32 cellular contexts compared by ENCODE assay signal in genomic region chr10:6110136-6110535, GRCh38. TPM values are rescaled to one million over a fixed set of nuclear protein-coding genes. Genes with fewer than 3 reads are reported as not detected.
A peak's percentile ranks its signal among the peaks of the same experiment; 100 is the strongest.
DNase-seq lines count a peak whose midpoint lies in the region; ATAC-seq, FAIRE-seq and TF ChIP-seq lines count a peak whose summit lies in the region.
"Had no signal": no experiment of that assay in that cellular context is flagged by ENCODE, and none has a peak within 500 bp of the region (broad histone marks: within the 10 kb centered on the region; RNA-seq: fewer than 3 reads in every experiment).

No MANE protein-coding gene starts in this region.

- no peak for TF ChIP-seq CTCF in CD8-positive, alpha-beta T cell (IDR thresholded peaks at IDR 0.05)

- peaks cover 67% of the 10 kb centered on the region for H3K36me3 ChIP-seq in CD8-positive, alpha-beta T cell (ENCODE audit: insufficient read depth, low read length)
- H3K36me3 ChIP-seq: ovary had no signal

- H3K27me3 ChIP-seq in CD8-positive, alpha-beta T cell (ENCODE audit: insufficient read depth, low read length) = no peaks in the 10 kb centered on the region
- H3K27me3 ChIP-seq: esophagus squamous epithelium, foreskin keratinocyte, ovary, suprapubic skin, upper lobe of right lung had no signal

- H3K27me3 Mint-ChIP-seq in activated CD8-positive, alpha-beta memory T cell treated with anti-CD3 and anti-CD28 coated beads, Interleukin-2, amount 10 ng/mL, durations not matched to agents 7 days and 5 days = no peaks in the 10 kb centered on the region
- H3K27me3 Mint-ChIP-seq in CD8-positive, alpha-beta T cell (ENCODE audit: low read depth) = no peaks in the 10 kb centered on the region
- no peaks in the 10 kb centered on the region for H3K27me3 Mint-ChIP-seq in activated T-helper 17 cell treated with anti-CD3 and anti-CD28 coated beads, Interleukin-2, amount 50 U/mL, for 72 hours
- H3K27me3 Mint-ChIP-seq in natural killer cell treated with Interleukin-12 subunit alpha and Interleukin-12 subunit beta and Interleukin-15 and Interleukin-18, amount 100 ng/mL, for 72 hours = no peaks in the 10 kb centered on the region
- H3K27me3 Mint-ChIP-seq: activated naive CD8-positive, alpha-beta T cell treated with anti-CD3 and anti-CD28 coated beads, Interleukin-2, amount 10 ng/mL, durations not matched to agents 7 days and 5 days; stimulated activated naive B cell treated with anti-CD40 and anti-IgM and Interleukin-4, amounts not matched to agents 10 μg/mL and 1 μg/mL and 100 μg/mL, for 72 hours had no signal

- H3K4me1 Mint-ChIP-seq in activated CD8-positive, alpha-beta memory T cell treated with anti-CD3 and anti-CD28 coated beads, Interleukin-2, amount 10 ng/mL, durations not matched to agents 7 days and 5 days = peaks cover 44% of the 10 kb centered on the region
- peaks cover 28% of the 10 kb centered on the region for H3K4me1 Mint-ChIP-seq in CD8-positive, alpha-beta T cell (ENCODE audit: low read depth)
- peaks cover 50% of the 10 kb centered on the region for H3K4me1 Mint-ChIP-seq in activated T-helper 17 cell treated with anti-CD3 and anti-CD28 coated beads, Interleukin-2, amount 50 U/mL, for 72 hours
- H3K4me1 Mint-ChIP-seq in natural killer cell treated with Interleukin-12 subunit alpha and Interleukin-12 subunit beta and Interleukin-15 and Interleukin-18, amount 100 ng/mL, for 72 hours (ENCODE audit: low read depth in 2 of 2) = peaks cover 17 to 31% of the 10 kb centered on the region in 2 donors

- no peak overlapping the region for H3K4me3 ChIP-seq in CD8-positive, alpha-beta T cell (ENCODE audit: low read depth, low read length)
- H3K4me3 ChIP-seq: A549, esophagus squamous epithelium, ovary, suprapubic skin, upper lobe of right lung had no signal

- intact Hi-C loops in CD8-positive, alpha-beta T cell (cut with DNase I, micrococcal nuclease) = no loop called here

- H3K4me1 ChIP-seq in CD8-positive, alpha-beta T cell (ENCODE audit: insufficient read depth, low read length) = peaks cover 8% of the 10 kb centered on the region
- H3K4me1 ChIP-seq: foreskin keratinocyte had no signal

- CTCF ChIA-PET in activated CD8-positive, alpha-beta memory T cell treated with anti-CD3 and anti-CD28 coated beads, Interleukin-2, amount 10 ng/mL, durations not matched to agents 7 days and 5 days (lab: Charles Lee) = interaction anchor here (1.0 to 3.4 kb wide), 8 partner anchors 9 to 300 kb away, joined by 3 to 22 read pairs (median 4); partner anchors contain the start of gene PFKFB3
- CTCF ChIA-PET in CD8-positive, alpha-beta T cell (lab: Charles Lee) = interaction anchor here (0.7 to 9.8 kb wide), 15 partner anchors 9 to 568 kb away, joined by 3 to 140 read pairs (median 3); partner anchors contain the start of gene PFKFB3

- no peaks in the 10 kb centered on the region for H3K9me3 ChIP-seq in CD8-positive, alpha-beta T cell (ENCODE audit: low read length)
- H3K9me3 ChIP-seq: A549, esophagus squamous epithelium, ovary, suprapubic skin, upper lobe of right lung had no signal

- ATAC-seq in activated CD8-positive, alpha-beta memory T cell treated with anti-CD3 and anti-CD28 coated beads, Interleukin-2, amount 10 ng/mL, durations not matched to agents 7 days and 5 days = no peak
- ATAC-seq in CD8-positive, alpha-beta T cell = no peak
- ATAC-seq in activated T-helper 17 cell treated with anti-CD3 and anti-CD28 coated beads, Interleukin-2, amount 50 U/mL, for 72 hours (replicated peaks) = peak; percentile 68
- no peak for ATAC-seq in natural killer cell treated with Interleukin-12 subunit alpha and Interleukin-12 subunit beta and Interleukin-15 and Interleukin-18, amount 100 ng/mL, for 72 hours
- no peak for ATAC-seq in esophagus mucosa
- ATAC-seq: A549; foreskin keratinocyte; stimulated activated naive B cell treated with anti-CD40 and anti-IgM and Interleukin-4, amounts not matched to agents 10 μg/mL and 1 μg/mL and 100 μg/mL, for 72 hours; upper lobe of right lung had no signal

- H3K4me3 Mint-ChIP-seq in activated CD8-positive, alpha-beta memory T cell treated with anti-CD3 and anti-CD28 coated beads, Interleukin-2, amount 10 ng/mL, durations not matched to agents 7 days and 5 days = no peak overlapping the region
- H3K4me3 Mint-ChIP-seq in CD8-positive, alpha-beta T cell = peak overlapping the region; percentile 36
- peak overlapping the region; percentile 78 for H3K4me3 Mint-ChIP-seq in activated T-helper 17 cell treated with anti-CD3 and anti-CD28 coated beads, Interleukin-2, amount 50 U/mL, for 72 hours
- H3K4me3 Mint-ChIP-seq in natural killer cell treated with Interleukin-12 subunit alpha and Interleukin-12 subunit beta and Interleukin-15 and Interleukin-18, amount 100 ng/mL, for 72 hours = no peak overlapping the region
- H3K4me3 Mint-ChIP-seq: activated naive CD8-positive, alpha-beta T cell treated with anti-CD3 and anti-CD28 coated beads, Interleukin-2, amount 10 ng/mL, durations not matched to agents 7 days and 5 days; stimulated activated naive B cell treated with anti-CD40 and anti-IgM and Interleukin-4, amounts not matched to agents 10 μg/mL and 1 μg/mL and 100 μg/mL, for 72 hours had no signal

- peaks cover 75% of the 10 kb centered on the region for H3K36me3 Mint-ChIP-seq in activated CD8-positive, alpha-beta memory T cell treated with anti-CD3 and anti-CD28 coated beads, Interleukin-2, amount 10 ng/mL, durations not matched to agents 7 days and 5 days
- H3K36me3 Mint-ChIP-seq in CD8-positive, alpha-beta T cell = peaks cover 87% of the 10 kb centered on the region
- peaks cover 100% of the 10 kb centered on the region for H3K36me3 Mint-ChIP-seq in activated T-helper 17 cell treated with anti-CD3 and anti-CD28 coated beads, Interleukin-2, amount 50 U/mL, for 72 hours (ENCODE audit: low read depth)
- H3K36me3 Mint-ChIP-seq in natural killer cell treated with Interleukin-12 subunit alpha and Interleukin-12 subunit beta and Interleukin-15 and Interleukin-18, amount 100 ng/mL, for 72 hours = peaks cover 69% of the 10 kb centered on the region

- no peak for DNase-seq in activated CD8-positive, alpha-beta memory T cell treated with anti-CD3 and anti-CD28 coated beads, Interleukin-2, amount 10 ng/mL, durations not matched to agents 7 days and 5 days
- DNase-seq in activated CD8-positive, alpha-beta memory T cell treated with anti-CD3 and anti-CD28 coated beads for 24 hours = no peak
- DNase-seq in CD8-positive, alpha-beta T cell = no peak
- DNase-seq in natural killer cell treated with Interleukin-12 subunit alpha and Interleukin-12 subunit beta and Interleukin-15 and Interleukin-18, amount 100 ng/mL, for 72 hours (ENCODE audit: low spot score) = no peak
- DNase-seq in urothelium cell line (ENCODE audit: low spot score) (no peak), NCI-H526 (lab: John Stamatoyannopoulos, UW) (no peak)
- DNase-seq: activated CD4-positive, alpha-beta T cell treated with anti-CD3 and anti-CD28 coated beads for 1 hour; activated CD8-positive, alpha-beta memory T cell treated with anti-CD3 and anti-CD28 coated beads, Interleukin-2, amount 50 U/mL, for 4 hours; activated naive CD8-positive, alpha-beta T cell treated with anti-CD3 and anti-CD28 coated beads, Interleukin-2, amount 10 ng/mL, durations not matched to agents 7 days and 5 days; caudate nucleus; cortex of kidney; DMS 273 treated with DMSO at 0.1 percent for 48 hours; EL; esophagus squamous epithelium; foreskin keratinocyte; GOT3; hippocampal formation; left cardiac atrium; MV-4-11; NCI-H1436; NCI-H2081; NCI-H524 treated with DMSO at 0.1 percent for 48 hours; OCI-M1; ovary; stimulated activated naive B cell treated with anti-CD40 and anti-IgM and Interleukin-4, amounts not matched to agents 10 μg/mL and 1 μg/mL and 100 μg/mL, for 72 hours; upper lobe of right lung had no signal

- no peak for FAIRE-seq in urothelium cell line (lab: Jason Lieb, UNC)
- FAIRE-seq: A549 had no signal

- H3K9me3 Mint-ChIP-seq in activated CD8-positive, alpha-beta memory T cell treated with anti-CD3 and anti-CD28 coated beads, Interleukin-2, amount 10 ng/mL, durations not matched to agents 7 days and 5 days (ENCODE audit: low read depth) = no peaks in the 10 kb centered on the region
- no peaks in the 10 kb centered on the region for H3K9me3 Mint-ChIP-seq in CD8-positive, alpha-beta T cell
- no peaks in the 10 kb centered on the region for H3K9me3 Mint-ChIP-seq in activated T-helper 17 cell treated with anti-CD3 and anti-CD28 coated beads, Interleukin-2, amount 50 U/mL, for 72 hours
- no peaks in the 10 kb centered on the region for H3K9me3 Mint-ChIP-seq in natural killer cell treated with Interleukin-12 subunit alpha and Interleukin-12 subunit beta and Interleukin-15 and Interleukin-18, amount 100 ng/mL, for 72 hours
- H3K9me3 Mint-ChIP-seq: activated naive CD8-positive, alpha-beta T cell treated with anti-CD3 and anti-CD28 coated beads, Interleukin-2, amount 10 ng/mL, durations not matched to agents 7 days and 5 days; stimulated activated naive B cell treated with anti-CD40 and anti-IgM and Interleukin-4, amounts not matched to agents 10 μg/mL and 1 μg/mL and 100 μg/mL, for 72 hours had no signal

- POLR2A ChIA-PET in CD8-positive, alpha-beta T cell (lab: Charles Lee) = no interaction called here

- no peak overlapping the region for H3K27ac ChIP-seq in CD8-positive, alpha-beta T cell (ENCODE audit: low read depth, low read length)
- H3K27ac ChIP-seq: esophagus squamous epithelium, foreskin keratinocyte, ovary, suprapubic skin, upper lobe of right lung had no signal

- H3K27ac Mint-ChIP-seq in activated CD8-positive, alpha-beta memory T cell treated with anti-CD3 and anti-CD28 coated beads, Interleukin-2, amount 10 ng/mL, durations not matched to agents 7 days and 5 days = peak overlapping the region; percentile 53
- H3K27ac Mint-ChIP-seq in CD8-positive, alpha-beta T cell = peak overlapping the region; percentile 60
- peak overlapping the region; percentile 95 for H3K27ac Mint-ChIP-seq in activated T-helper 17 cell treated with anti-CD3 and anti-CD28 coated beads, Interleukin-2, amount 50 U/mL, for 72 hours
- H3K27ac Mint-ChIP-seq in natural killer cell treated with Interleukin-12 subunit alpha and Interleukin-12 subunit beta and Interleukin-15 and Interleukin-18, amount 100 ng/mL, for 72 hours = peak overlapping the region; percentile 1 to 84
- H3K27ac Mint-ChIP-seq: activated naive CD8-positive, alpha-beta T cell treated with anti-CD3 and anti-CD28 coated beads, Interleukin-2, amount 10 ng/mL, durations not matched to agents 7 days and 5 days; stimulated activated naive B cell treated with anti-CD40 and anti-IgM and Interleukin-4, amounts not matched to agents 10 μg/mL and 1 μg/mL and 100 μg/mL, for 72 hours had no signal

RNA-seq across cellular contexts. Expression of gene RBM17, which starts 21.3 kb away (rescaled TPM):
- 100 to 1,000 TPM; 205 to 267 TPM for total RNA-seq in activated CD8-positive, alpha-beta memory T cell treated with anti-CD3 and anti-CD28 coated beads, Interleukin-2, amount 10 ng/mL, durations not matched to agents 7 days and 5 days
- 100 to 1,000 TPM; 151 to 160 TPM for total RNA-seq in CD8-positive, alpha-beta T cell
- 100 to 1,000 TPM; 157 to 253 TPM for total RNA-seq in activated T-helper 17 cell treated with anti-CD3 and anti-CD28 coated beads, Interleukin-2, amount 50 U/mL, for 72 hours
- total RNA-seq in natural killer cell treated with Interleukin-12 subunit alpha and Interleukin-12 subunit beta and Interleukin-15 and Interleukin-18, amount 100 ng/mL, for 72 hours = 100 to 1,000 TPM; 195 to 294 TPM
- total RNA-seq in esophagus mucosa = 57.5 TPM

RNA-seq across cellular contexts. Expression of gene IL2RA, which starts 48.0 kb away (rescaled TPM):
- total RNA-seq in activated CD8-positive, alpha-beta memory T cell treated with anti-CD3 and anti-CD28 coated beads, Interleukin-2, amount 10 ng/mL, durations not matched to agents 7 days and 5 days = 100 to 1,000 TPM; 302 to 832 TPM
- 1 to 10 TPM; 1.8 to 2.5 TPM for total RNA-seq in CD8-positive, alpha-beta T cell
- total RNA-seq in activated T-helper 17 cell treated with anti-CD3 and anti-CD28 coated beads, Interleukin-2, amount 50 U/mL, for 72 hours = 1,000 to 10,000 TPM; 1,342 to 1,348 TPM
- 1,000 to 10,000 TPM; 1,064 to 1,187 TPM for total RNA-seq in natural killer cell treated with Interleukin-12 subunit alpha and Interleukin-12 subunit beta and Interleukin-15 and Interleukin-18, amount 100 ng/mL, for 72 hours
- 1.4 TPM for total RNA-seq in esophagus mucosa
- total RNA-seq: foreskin keratinocyte, LHCN-M2, skeletal muscle tissue had no signal

Comparison
In these comparisons a context has a peak if more than half of its experiments do, and no peak if none do; other contexts are left out.
1. H3K27ac Mint-ChIP-seq: peak in every context shown above with its lines; median percentile 95 in activated T-helper 17 cell treated with anti-CD3 and anti-CD28 coated beads, Interleukin-2, amount 50 U/mL, for 72 hours; 60 in CD8-positive, alpha-beta T cell; 53 in activated CD8-positive, alpha-beta memory T cell treated with anti-CD3 and anti-CD28 coated beads, Interleukin-2, amount 10 ng/mL, durations not matched to agents 7 days and 5 days; 42 in natural killer cell treated with Interleukin-12 subunit alpha and Interleukin-12 subunit beta and Interleukin-15 and Interleukin-18, amount 100 ng/mL, for 72 hours.
2. H3K4me3 Mint-ChIP-seq: peak in CD8-positive, alpha-beta T cell (single experiment) and activated T-helper 17 cell treated with anti-CD3 and anti-CD28 coated beads, Interleukin-2, amount 50 U/mL, for 72 hours (single experiment); none in activated CD8-positive, alpha-beta memory T cell treated with anti-CD3 and anti-CD28 coated beads, Interleukin-2, amount 10 ng/mL, durations not matched to agents 7 days and 5 days (single experiment) and natural killer cell treated with Interleukin-12 subunit alpha and Interleukin-12 subunit beta and Interleukin-15 and Interleukin-18, amount 100 ng/mL, for 72 hours (single experiment).
3. RNA of gene IL2RA, which starts 48.0 kb away (total RNA-seq): 1,342 to 1,348 TPM in activated T-helper 17 cell treated with anti-CD3 and anti-CD28 coated beads, Interleukin-2, amount 50 U/mL, for 72 hours, 1,064 to 1,187 TPM in natural killer cell treated with Interleukin-12 subunit alpha and Interleukin-12 subunit beta and Interleukin-15 and Interleukin-18, amount 100 ng/mL, for 72 hours and 302 to 832 TPM in activated CD8-positive, alpha-beta memory T cell treated with anti-CD3 and anti-CD28 coated beads, Interleukin-2, amount 10 ng/mL, durations not matched to agents 7 days and 5 days; 1.8 to 2.5 TPM in CD8-positive, alpha-beta T cell and 1.4 TPM in esophagus mucosa (single experiment); every median in the first group is over 10 times any median in the second.